Comparison of ENCODE assay signal across 8 cellular contexts in genomic region chr14:96762650-96763049, GRCh38. TPM values are rescaled to one million over a fixed set of nuclear protein-coding genes. Genes with fewer than 3 reads are reported as not detected.
DNase-seq lines count a peak whose midpoint lies in the region; ATAC-seq, FAIRE-seq and TF ChIP-seq lines count a peak whose summit lies in the region.

No MANE protein-coding gene starts in this region.

- H3K9me3 Mint-ChIP-seq in activated CD8-positive, alpha-beta memory T cell treated with anti-CD3 and anti-CD28 coated beads, Interleukin-2, amount 10 ng/mL, durations not matched to agents 7 days and 5 days (ENCODE audit: low read depth): no peaks in the 10 kb centered on the region
- H3K9me3 Mint-ChIP-seq in astrocyte (ENCODE audit: unreplicated experiment): no peaks in the 10 kb centered on the region

- H2AFZ ChIP-seq in astrocyte (ENCODE audit: low read depth, low read length): peak overlapping the region; percentile 50

- H3K4me2 ChIP-seq in astrocyte (ENCODE audit: low read length): peak overlapping the region; percentile 51

- no peaks in the 10 kb centered on the region for H3K36me3 ChIP-seq in astrocyte (ENCODE audit: insufficient read depth, low read length)

- FAIRE-seq in astrocyte (lab: Jason Lieb, UNC): peak; percentile 9

- ATAC-seq in activated CD8-positive, alpha-beta memory T cell treated with anti-CD3 and anti-CD28 coated beads, Interleukin-2, amount 10 ng/mL, durations not matched to agents 7 days and 5 days: peak; percentile 89
- ATAC-seq in GM21447 (IDR thresholded peaks at IDR 0.05; ENCODE audit: unreplicated experiment) (peak; percentile 100), HG03565 (IDR thresholded peaks at IDR 0.05; ENCODE audit: unreplicated experiment) (peak; percentile 100)

- H3K4me1 ChIP-seq in astrocyte (ENCODE audit: insufficient read depth, low read length): no peaks in the 10 kb centered on the region

- no peak overlapping the region for H3K27ac ChIP-seq in astrocyte (ENCODE audit: low read depth, low read length)

- no peaks in the 10 kb centered on the region for H4K20me1 ChIP-seq in astrocyte (ENCODE audit: insufficient read depth, low read length)

- peaks cover 26% of the 10 kb centered on the region for H3K27me3 Mint-ChIP-seq in activated CD8-positive, alpha-beta memory T cell treated with anti-CD3 and anti-CD28 coated beads, Interleukin-2, amount 10 ng/mL, durations not matched to agents 7 days and 5 days
- peaks cover 10% of the 10 kb centered on the region for H3K27me3 Mint-ChIP-seq in astrocyte (ENCODE audit: low read depth, unreplicated experiment)

- no peak overlapping the region for H3K4me3 ChIP-seq in astrocyte (ENCODE audit: insufficient read depth, low read depth, low read length)

- no peak for TF ChIP-seq CTCF in astrocyte (IDR thresholded peaks at IDR 0.05; ENCODE audit: insufficient read depth, low read depth, low read length)

- no peak overlapping the region for H3K27ac Mint-ChIP-seq in activated CD8-positive, alpha-beta memory T cell treated with anti-CD3 and anti-CD28 coated beads, Interleukin-2, amount 10 ng/mL, durations not matched to agents 7 days and 5 days
- no peak overlapping the region for H3K27ac Mint-ChIP-seq in astrocyte (ENCODE audit: unreplicated experiment)

- no peaks in the 10 kb centered on the region for H3K9me3 ChIP-seq in astrocyte (ENCODE audit: insufficient read depth, low read depth, low read length)

- H3K79me2 ChIP-seq in astrocyte (ENCODE audit: insufficient read depth, low read length): no peaks in the 10 kb centered on the region

- peaks cover 4% of the 10 kb centered on the region for H3K4me1 Mint-ChIP-seq in activated CD8-positive, alpha-beta memory T cell treated with anti-CD3 and anti-CD28 coated beads, Interleukin-2, amount 10 ng/mL, durations not matched to agents 7 days and 5 days
- peaks cover 1% of the 10 kb centered on the region for H3K4me1 Mint-ChIP-seq in astrocyte (ENCODE audit: low read depth, unreplicated experiment)

- CTCF ChIA-PET in activated CD8-positive, alpha-beta memory T cell treated with anti-CD3 and anti-CD28 coated beads, Interleukin-2, amount 10 ng/mL, durations not matched to agents 7 days and 5 days (lab: Charles Lee): no interaction called here

- H3K9ac ChIP-seq in astrocyte (ENCODE audit: low read length): no peak overlapping the region

- no peaks in the 10 kb centered on the region for H3K36me3 Mint-ChIP-seq in activated CD8-positive, alpha-beta memory T cell treated with anti-CD3 and anti-CD28 coated beads, Interleukin-2, amount 10 ng/mL, durations not matched to agents 7 days and 5 days
- H3K36me3 Mint-ChIP-seq in astrocyte (ENCODE audit: low read depth, unreplicated experiment): no peaks in the 10 kb centered on the region

- H3K27me3 ChIP-seq in astrocyte (ENCODE audit: insufficient read depth, low read length): no peaks in the 10 kb centered on the region

- H3K4me3 Mint-ChIP-seq in activated CD8-positive, alpha-beta memory T cell treated with anti-CD3 and anti-CD28 coated beads, Interleukin-2, amount 10 ng/mL, durations not matched to agents 7 days and 5 days: peak overlapping the region; percentile 26
- peak overlapping the region; percentile 80 for H3K4me3 Mint-ChIP-seq in astrocyte (ENCODE audit: unreplicated experiment)

- DNase-seq in activated CD8-positive, alpha-beta memory T cell treated with anti-CD3 and anti-CD28 coated beads, Interleukin-2, amount 10 ng/mL, durations not matched to agents 7 days and 5 days: no peak
- DNase-seq in activated CD8-positive, alpha-beta memory T cell treated with anti-CD3 and anti-CD28 coated beads, Interleukin-2, amount 50 U/mL, for 4 hours: no peak
- DNase-seq in NCI-H82 (lab: John Stamatoyannopoulos, UW) (peak; percentile 90), astrocyte (ENCODE audit: low read depth) (peak; percentile 36), kidney tubule cell (ENCODE audit: low spot score) (peak; percentile 62), ureter (ENCODE audit: low spot score) (no peak)

RNA-seq across cellular contexts. Expression of gene VRK1, which starts 34.5 kb away (rescaled TPM):
- 100 to 1,000 TPM in 1 of 2 experiments, 10 to 100 TPM in 1; 78.1 to 100 TPM for total RNA-seq in activated CD8-positive, alpha-beta memory T cell treated with anti-CD3 and anti-CD28 coated beads, Interleukin-2, amount 10 ng/mL, durations not matched to agents 7 days and 5 days
- total RNA-seq in astrocyte: 11.0 and 11.6 TPM in 2 replicates
- total RNA-seq in ureter: 15.6 TPM

Comparison
In these comparisons a context has a peak if more than half of its experiments do, and no peak if none do; other contexts are left out.
1. DNase-seq: peak in NCI-H82 (single experiment), astrocyte (single experiment) and kidney tubule cell (single experiment); none in activated CD8-positive, alpha-beta memory T cell treated with anti-CD3 and anti-CD28 coated beads, Interleukin-2, amount 10 ng/mL, durations not matched to agents 7 days and 5 days (single experiment), activated CD8-positive, alpha-beta memory T cell treated with anti-CD3 and anti-CD28 coated beads, Interleukin-2, amount 50 U/mL, for 4 hours (single experiment) and ureter (single experiment).
2. Peak in every context shown above with its lines, with median percentiles within 50 percentile points of each other: ATAC-seq.